Comparison of ENCODE assay signal across 18 cellular contexts in genomic region chr18:61988100-61988499, GRCh38.
"Had no signal": no experiment of that assay in that cellular context is flagged by ENCODE, and none has a peak within 500 bp of the region (broad histone marks: within the 10 kb centered on the region; RNA-seq: fewer than 3 reads in every experiment).

No MANE protein-coding gene starts in this region.

- H3K4me3 Mint-ChIP-seq: activated CD4-positive, alpha-beta memory T cell treated with anti-CD3 and anti-CD28 coated beads, Interleukin-2, amount 10 ng/mL, durations not matched to agents 7 days and 5 days; dendritic cell treated with granulocyte-macrophage colony-stimulating factor and Interleukin-4, amounts not matched to agents 40 ng/mL and 50 ng/mL, for 4 days; effector memory CD8-positive, alpha-beta T cell; naive thymus-derived CD4-positive, alpha-beta T cell; stimulated activated memory B cell treated with anti-CD40 and anti-IgM and Interleukin-4, amounts not matched to agents 10 μg/mL and 1 μg/mL and 100 μg/mL, for 72 hours had no signal

- DNase-seq: activated CD4-positive, alpha-beta memory T cell treated with anti-CD3 and anti-CD28 coated beads, Interleukin-2, amount 10 ng/mL, durations not matched to agents 7 days and 5 days; activated CD4-positive, alpha-beta T cell treated with anti-CD3 and anti-CD28 coated beads for 1 hour; activated naive CD4-positive, alpha-beta T cell; effector memory CD8-positive, alpha-beta T cell; hippocampal formation; kidney glomerular epithelial cell; lower lobe of right lung; naive thymus-derived CD4-positive, alpha-beta T cell; substantia nigra; T-helper 2 cell; trophoblast cell had no signal

- H3K9me3 ChIP-seq: ascending aorta, lower lobe of right lung, neutrophil, right atrium auricular region had no signal

- H3K36me3 ChIP-seq: ascending aorta, cardiac muscle cell, lower lobe of right lung, neutrophil, right atrium auricular region had no signal

- H3K4me1 Mint-ChIP-seq: stimulated activated memory B cell treated with anti-CD40 and anti-IgM and Interleukin-4, amounts not matched to agents 10 μg/mL and 1 μg/mL and 100 μg/mL, for 72 hours had no signal

- ATAC-seq: effector memory CD8-positive, alpha-beta T cell; lower lobe of right lung; naive thymus-derived CD4-positive, alpha-beta T cell; stimulated activated memory B cell treated with anti-CD40 and anti-IgM and Interleukin-4, amounts not matched to agents 10 μg/mL and 1 μg/mL and 100 μg/mL, for 72 hours had no signal

- H3K27me3 Mint-ChIP-seq: activated CD4-positive, alpha-beta memory T cell treated with anti-CD3 and anti-CD28 coated beads, Interleukin-2, amount 10 ng/mL, durations not matched to agents 7 days and 5 days had no signal

- H3K36me3 Mint-ChIP-seq: naive thymus-derived CD4-positive, alpha-beta T cell; stimulated activated memory B cell treated with anti-CD40 and anti-IgM and Interleukin-4, amounts not matched to agents 10 μg/mL and 1 μg/mL and 100 μg/mL, for 72 hours had no signal

- H3K4me3 ChIP-seq: ascending aorta, cardiac muscle cell, lower lobe of right lung, right atrium auricular region, smooth muscle cell had no signal

- H3K9me3 Mint-ChIP-seq: activated CD4-positive, alpha-beta memory T cell treated with anti-CD3 and anti-CD28 coated beads, Interleukin-2, amount 10 ng/mL, durations not matched to agents 7 days and 5 days; effector memory CD8-positive, alpha-beta T cell; naive thymus-derived CD4-positive, alpha-beta T cell; stimulated activated memory B cell treated with anti-CD40 and anti-IgM and Interleukin-4, amounts not matched to agents 10 μg/mL and 1 μg/mL and 100 μg/mL, for 72 hours had no signal

- H3K27ac ChIP-seq: ascending aorta, cardiac muscle cell, lower lobe of right lung, neutrophil, right atrium auricular region had no signal

- H3K27me3 ChIP-seq: ascending aorta, cardiac muscle cell, neutrophil, right atrium auricular region had no signal

- H3K27ac Mint-ChIP-seq: activated CD4-positive, alpha-beta memory T cell treated with anti-CD3 and anti-CD28 coated beads, Interleukin-2, amount 10 ng/mL, durations not matched to agents 7 days and 5 days; dendritic cell treated with granulocyte-macrophage colony-stimulating factor and Interleukin-4, amounts not matched to agents 40 ng/mL and 50 ng/mL, for 4 days; effector memory CD8-positive, alpha-beta T cell; naive thymus-derived CD4-positive, alpha-beta T cell; stimulated activated memory B cell treated with anti-CD40 and anti-IgM and Interleukin-4, amounts not matched to agents 10 μg/mL and 1 μg/mL and 100 μg/mL, for 72 hours had no signal
